In the genomic region with DNA sequence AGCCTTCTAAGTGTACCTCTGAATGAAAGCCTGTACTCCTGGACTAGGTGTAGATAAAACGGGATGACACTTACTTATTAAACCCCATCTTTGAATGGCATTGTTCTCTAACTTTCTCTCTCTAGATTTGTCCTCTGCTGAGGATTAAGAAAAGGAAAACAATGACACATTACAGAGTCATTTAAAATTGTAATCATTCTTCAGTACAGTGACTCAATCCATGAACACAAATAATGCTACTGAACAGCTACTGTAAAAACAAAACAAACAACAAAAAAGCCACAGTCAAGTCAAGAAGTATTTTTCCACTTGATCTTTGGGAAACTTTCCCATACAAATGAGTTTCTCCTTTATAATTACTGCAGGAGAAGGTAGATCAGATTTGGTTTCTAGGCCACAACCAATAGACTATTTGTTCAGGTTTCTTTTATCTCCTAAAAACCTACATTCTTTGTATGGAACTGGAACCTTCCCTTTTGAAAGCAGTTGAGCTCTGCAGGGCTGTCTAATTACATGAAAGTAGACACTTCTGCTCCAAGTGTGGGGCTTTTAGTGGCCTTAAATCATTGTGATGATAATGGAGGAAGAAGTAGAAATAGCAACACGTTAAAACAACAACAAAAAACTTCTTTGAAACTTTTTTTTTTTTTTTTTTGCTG, we compare ENCODE assay signal across 16 cellular contexts.
DNase-seq lines count a peak whose midpoint lies in the region; ATAC-seq lines count a peak whose summit lies in the region.
"Had no signal": no experiment of that assay in that cellular context is flagged by ENCODE, and none has a peak within 500 bp of the region (broad histone marks: within the 10 kb centered on the region; RNA-seq: fewer than 3 reads in every experiment).

No MANE protein-coding gene starts in this region.

- no peaks in the 10 kb centered on the region for H3K79me2 ChIP-seq in ACC112 (ENCODE audit: control insufficient read depth, insufficient read depth, low read length, unreplicated experiment)

- H3K27me3 ChIP-seq in ACC112 (ENCODE audit: insufficient read depth, low read length) = no peaks in the 10 kb centered on the region; the same call in 1 of the 2 replicates
- H3K27me3 ChIP-seq: left lung had no signal

- peak overlapping the region; percentile 51 for H3K27ac Mint-ChIP-seq in activated T-helper 17 cell treated with anti-CD3 and anti-CD28 coated beads, Interleukin-2, amount 50 U/mL, for 72 hours
- H3K27ac Mint-ChIP-seq: B cell had no signal

- no peaks in the 10 kb centered on the region for H3K9me3 Mint-ChIP-seq in activated T-helper 17 cell treated with anti-CD3 and anti-CD28 coated beads, Interleukin-2, amount 50 U/mL, for 72 hours

- ATAC-seq in activated T-helper 17 cell treated with anti-CD3 and anti-CD28 coated beads, Interleukin-2, amount 50 U/mL, for 72 hours (replicated peaks) = peak; percentile 90
- no peak for ATAC-seq in HG03378 (IDR thresholded peaks at IDR 0.05; ENCODE audit: unreplicated experiment)
- ATAC-seq: activated CD4-positive, CD25-positive, alpha-beta regulatory T cell treated with anti-CD3 and anti-CD28 coated beads, Interleukin-2, amount 50 U/mL, for 24 hours; left lung had no signal

- H3K27me3 Mint-ChIP-seq in activated T-helper 17 cell treated with anti-CD3 and anti-CD28 coated beads, Interleukin-2, amount 50 U/mL, for 72 hours = no peaks in the 10 kb centered on the region
- H3K27me3 Mint-ChIP-seq: B cell had no signal

- no peaks in the 10 kb centered on the region for H3K36me3 ChIP-seq in ACC112 (ENCODE audit: insufficient read depth, low read length)

- H3K36me3 Mint-ChIP-seq in activated T-helper 17 cell treated with anti-CD3 and anti-CD28 coated beads, Interleukin-2, amount 50 U/mL, for 72 hours (ENCODE audit: low read depth) = peaks cover 96% of the 10 kb centered on the region

- H2AFZ ChIP-seq in ACC112 (ENCODE audit: low read length, unreplicated experiment) = no peak overlapping the region

- no peak overlapping the region for H3K4me3 Mint-ChIP-seq in activated T-helper 17 cell treated with anti-CD3 and anti-CD28 coated beads, Interleukin-2, amount 50 U/mL, for 72 hours
- H3K4me3 Mint-ChIP-seq: B cell had no signal

- peaks cover 18% of the 10 kb centered on the region for H3K4me1 ChIP-seq in ACC112 (ENCODE audit: control insufficient read depth, insufficient read depth, low read length, unreplicated experiment)
- H3K4me1 ChIP-seq: left lung had no signal

- no peak overlapping the region for H3K4me3 ChIP-seq in ACC112 (ENCODE audit: low read depth, low read length)
- H3K4me3 ChIP-seq: left lung had no signal

- H3K4me1 Mint-ChIP-seq in activated T-helper 17 cell treated with anti-CD3 and anti-CD28 coated beads, Interleukin-2, amount 50 U/mL, for 72 hours = no peaks in the 10 kb centered on the region
- H3K4me1 Mint-ChIP-seq: B cell had no signal

- DNase-seq in HCEC 1CT (peak; percentile 66), foreskin melanocyte (peak; percentile 22), DMS53 treated with DMSO at 0.1 percent for 48 hours (lab: John Stamatoyannopoulos, UW; ENCODE audit: unreplicated experiment) (no peak), NK-92 (lab: John Stamatoyannopoulos, UW; ENCODE audit: unreplicated experiment) (no peak)
- no peak for DNase-seq in stimulated activated CD4-positive, alpha-beta T cell treated with anti-CD3 and anti-CD28 coated beads, Interleukin-2, amount 100 ng/mL, for 24 hours
- DNase-seq: activated naive CD4-positive, alpha-beta T cell; left lung; NCI-H1105; NCI-H69; occipital lobe; SK-N-SH had no signal

- H3K27ac ChIP-seq in ACC112 (ENCODE audit: low read depth, low read length) = peak overlapping the region; percentile 21; the same call in 1 of the 2 replicates
- H3K27ac ChIP-seq: left lung had no signal

Comparison
In these comparisons a context has a peak if more than half of its experiments do, and no peak if none do; other contexts are left out.
1. DNase-seq: peak in HCEC 1CT (single experiment) and foreskin melanocyte (single experiment); none in stimulated activated CD4-positive, alpha-beta T cell treated with anti-CD3 and anti-CD28 coated beads, Interleukin-2, amount 100 ng/mL, for 24 hours (0 of 2), DMS53 treated with DMSO at 0.1 percent for 48 hours (single experiment) and NK-92 (single experiment).